ENCODE assay signal across 16 cellular contexts in the genomic region with DNA sequence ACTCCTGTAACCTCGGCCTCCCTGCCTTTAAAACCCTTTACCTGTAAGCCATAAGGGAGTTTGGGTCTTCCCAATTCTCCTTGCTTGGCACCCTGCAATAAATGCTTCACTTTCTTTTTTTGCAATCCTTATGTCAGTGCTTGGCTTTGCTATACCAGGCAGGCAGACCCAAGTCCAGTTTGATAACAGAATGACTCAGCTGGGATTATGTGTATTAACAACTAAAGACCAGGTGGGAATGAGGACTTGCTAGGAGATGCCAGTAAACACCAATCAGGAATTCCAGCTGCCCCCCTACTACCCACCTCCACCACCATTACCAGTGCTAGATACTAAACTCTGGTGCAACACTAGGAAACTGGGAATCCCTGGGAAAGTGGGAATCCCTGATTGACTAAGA. TPM values are rescaled to one million over a fixed set of nuclear protein-coding genes. Genes with fewer than 3 reads are reported as not detected.
DNase-seq lines count a peak whose midpoint lies in the region; ATAC-seq and TF ChIP-seq lines count a peak whose summit lies in the region.
"Had no signal": no experiment of that assay in that cellular context is flagged by ENCODE, and none has a peak within 500 bp of the region (broad histone marks: within the 10 kb centered on the region; RNA-seq: fewer than 3 reads in every experiment).

No MANE protein-coding gene starts in this region.

- H3K27ac ChIP-seq in WERI-Rb-1 (peak overlapping the region; percentile 50), hepatocyte (peak overlapping the region; percentile 82)
- H3K27ac ChIP-seq: BLaER1 treated with 17β-estradiol and CSF1 and Interleukin-3, amounts not matched to agents 10 nM and 100 nM; GM23248 had no signal

- DNase-seq in NCI-H524 (lab: John Stamatoyannopoulos, UW), result peak; percentile 7 to 45
- no peak for DNase-seq in NCI-H524 treated with DMSO at 0.1 percent for 48 hours (lab: John Stamatoyannopoulos, UW)
- DNase-seq in WERI-Rb-1, result peak; percentile 21
- peak; percentile 50 for DNase-seq in hepatocyte (ENCODE audit: low spot score)
- no peak for DNase-seq in cerebellar nuclear complex (lab: John Stamatoyannopoulos, UW)
- DNase-seq in A172 (ENCODE audit: low spot score), result no peak
- DNase-seq: 8988T; ACHN; Calu3; CD4-positive, CD25-positive, alpha-beta regulatory T cell; DMS153; GF-D8; GM23248 had no signal

- H2AFZ ChIP-seq in hepatocyte, result no peak overlapping the region
- H2AFZ ChIP-seq: GM23248 had no signal

- ATAC-seq in HG03097 (IDR thresholded peaks at IDR 0.05; ENCODE audit: low FRiP score, unreplicated experiment), result no peak
- ATAC-seq: HCT116 had no signal

- no peaks in the 10 kb centered on the region for H3K79me2 ChIP-seq in hepatocyte

- 55% methylated on average over 1 of the region's 1 CpG for WGBS in hepatocyte (ENCODE audit: low lambda C conversion rate, missing lambda C conversion rate)

- no peaks in the 10 kb centered on the region for H4K20me1 ChIP-seq in hepatocyte (ENCODE audit: insufficient read depth, poor library complexity, severe bottlenecking)
- H4K20me1 ChIP-seq: BLaER1 treated with 17β-estradiol and CSF1 and Interleukin-3, amounts not matched to agents 10 nM and 100 nM had no signal

- H3K4me3 ChIP-seq in WERI-Rb-1 (ENCODE audit: low read depth, low read length) (no peak overlapping the region), hepatocyte (no peak overlapping the region)
- H3K4me3 ChIP-seq: BLaER1 treated with 17β-estradiol and CSF1 and Interleukin-3, amounts not matched to agents 10 nM and 100 nM; GM23248 had no signal

- no peaks in the 10 kb centered on the region for H3K9me3 ChIP-seq in WERI-Rb-1 (ENCODE audit: severe bottlenecking)
- H3K9me3 ChIP-seq in hepatocyte (ENCODE audit: low read depth), result no peaks in the 10 kb centered on the region

- H3K4me1 ChIP-seq in hepatocyte (ENCODE audit: insufficient read depth), result peaks cover 24% of the 10 kb centered on the region

- no peaks in the 10 kb centered on the region for H3K36me3 ChIP-seq in WERI-Rb-1
- H3K36me3 ChIP-seq in hepatocyte (replicated peaks; ENCODE audit: insufficient read depth, low read depth), result no peaks in the 10 kb centered on the region
- H3K36me3 ChIP-seq: BLaER1 treated with 17β-estradiol and CSF1 and Interleukin-3, amounts not matched to agents 10 nM and 100 nM had no signal

- H3K9me2 ChIP-seq in hepatocyte (replicated peaks; ENCODE audit: insufficient read depth), result no peaks in the 10 kb centered on the region

- H3K27me3 ChIP-seq in WERI-Rb-1 (ENCODE audit: insufficient read depth, low read depth, severe bottlenecking) (no peaks in the 10 kb centered on the region), hepatocyte (no peaks in the 10 kb centered on the region)
- H3K27me3 ChIP-seq: BLaER1 treated with 17β-estradiol and CSF1 and Interleukin-3, amounts not matched to agents 10 nM and 100 nM had no signal

- H3K4me2 ChIP-seq in hepatocyte, result peak overlapping the region; percentile 21
- H3K4me2 ChIP-seq: BLaER1 treated with 17β-estradiol and CSF1 and Interleukin-3, amounts not matched to agents 10 nM and 100 nM had no signal

- TF ChIP-seq CTCF in WERI-Rb-1 (IDR thresholded peaks at IDR 0.05; ENCODE audit: low read depth, low read length) (no peak), hepatocyte (IDR thresholded peaks at IDR 0.05; ENCODE audit: poor library complexity) (no peak)

RNA-seq across cellular contexts. Expression of gene SLC35G1, which starts 22.0 kb away (rescaled TPM):
- total RNA-seq in hepatocyte, result 19.1 and 19.3 TPM in 2 replicates
- polyA plus RNA-seq in hepatocyte, result 10.1 and 12.7 TPM in 2 replicates
- 5.3 and 6.0 TPM in 2 replicates for total RNA-seq in A172 (2014; rRNA removed; shearing (Covaris generic))

Comparison
In these comparisons a context has a peak if more than half of its experiments do, and no peak if none do; other contexts are left out.
1. DNase-seq: peak in NCI-H524 (2 of 2), WERI-Rb-1 (single experiment) and hepatocyte (single experiment); none in NCI-H524 treated with DMSO at 0.1 percent for 48 hours (single experiment), cerebellar nuclear complex (0 of 2) and A172 (single experiment).